ENCODE assay signal across 10 cellular contexts in genomic region chr1:164767257-164768044, GRCh38.
DNase-seq lines count a peak whose midpoint lies in the region; ATAC-seq and TF ChIP-seq lines count a peak whose summit lies in the region.
"Had no signal": no experiment of that assay in that cellular context is flagged by ENCODE, and none has a peak within 500 bp of the region (broad histone marks: within the 10 kb centered on the region; RNA-seq: fewer than 3 reads in every experiment).

No MANE protein-coding gene starts in this region.

- H3K27me3 Mint-ChIP-seq in WTC11 (ENCODE audit: low read depth), result no peaks in the 10 kb centered on the region
- H3K27me3 Mint-ChIP-seq in immature natural killer cell (ENCODE audit: low read depth in 3 of 3), result peaks cover 10 to 14% (median 11%) of the 10 kb centered on the region in 3 donors
- H3K27me3 Mint-ChIP-seq: T-cell had no signal

- H3K4me3 Mint-ChIP-seq in WTC11 (no peak overlapping the region), immature natural killer cell (no peak overlapping the region)
- H3K4me3 Mint-ChIP-seq: T-cell had no signal

- H3K4me1 ChIP-seq in cardiac muscle cell (ENCODE audit: low read depth), result peaks cover 43% of the 10 kb centered on the region

- no peaks in the 10 kb centered on the region for H3K9me3 Mint-ChIP-seq in WTC11
- H3K9me3 Mint-ChIP-seq in immature natural killer cell, result no peaks in the 10 kb centered on the region

- POLR2A ChIA-PET in WTC11 (lab: Charles Lee), result no interaction called here

- H3K27ac ChIP-seq in cardiac muscle cell, result peak overlapping the region; percentile 65

- peaks cover 5% of the 10 kb centered on the region for H3K36me3 Mint-ChIP-seq in WTC11
- H3K36me3 Mint-ChIP-seq in immature natural killer cell, result no peaks in the 10 kb centered on the region
- H3K36me3 Mint-ChIP-seq: T-cell had no signal

- H3K4me1 Mint-ChIP-seq in WTC11 (peaks cover 40% of the 10 kb centered on the region), immature natural killer cell (peaks cover 0 to 17% of the 10 kb centered on the region in 2 donors)
- H3K4me1 Mint-ChIP-seq: T-cell had no signal

- H3K36me3 ChIP-seq in cardiac muscle cell, result no peaks in the 10 kb centered on the region

- ATAC-seq in WTC11 (no peak), HG02938 (IDR thresholded peaks at IDR 0.05; ENCODE audit: unreplicated experiment) (no peak)
- ATAC-seq: T-cell had no signal

- H3K4me3 ChIP-seq in cardiac muscle cell, result no peak overlapping the region

- no peaks in the 10 kb centered on the region for H3K9me3 ChIP-seq in cardiac muscle cell (ENCODE audit: low read depth)

- CTCF ChIA-PET in WTC11 (lab: Charles Lee), result interaction anchor here (1.0 to 1.4 kb wide), 2 partner anchors 20 to 94 kb away, joined by 3 to 5 read pairs; no protein-coding TSS in a partner anchor

- peak; percentile 92 for DNase-seq in ELR (ENCODE audit: low read depth)
- DNase-seq in WTC11 (ENCODE audit: low spot score), result no peak
- DNase-seq in cardiac muscle cell (ENCODE audit: low read depth in 1 of 2, low spot score in 1 of 2), result peak in 1 of 2 donors; percentile 98
- DNase-seq in smooth muscle cell of the brain vasculature (ENCODE audit: low read depth, low spot score), result peak; percentile 72
- DNase-seq in T1000 (lab: John Stamatoyannopoulos, UW), result no peak
- no peak for DNase-seq in immature natural killer cell
- DNase-seq in putamen (ENCODE audit: low spot score), result no peak
- DNase-seq: erythroblast, T-cell had no signal

- no peaks in the 10 kb centered on the region for H3K27me3 ChIP-seq in cardiac muscle cell

- TF ChIP-seq CTCF in WTC11 (IDR thresholded peaks at IDR 0.05) (no peak), cardiac muscle cell (IDR thresholded peaks at IDR 0.05; ENCODE audit: low read depth, low read length) (no peak)

- H3K27ac Mint-ChIP-seq in WTC11, result peak overlapping the region; percentile 39; the same call in 1 of the 2 replicates
- no peak overlapping the region for H3K27ac Mint-ChIP-seq in immature natural killer cell
- H3K27ac Mint-ChIP-seq: T-cell had no signal

TF ChIP-seq in WTC11, 78 proteins besides CTCF, POLR2A, EP300 and RAD21:
- TF ChIP-seq GTF2I (CRISPR knock-in tag; conservative IDR thresholded peaks at IDR 0.05) (no peak), SMAD4 (CRISPR knock-in tag; IDR thresholded peaks at IDR 0.05) (no peak), ATF3 (CRISPR knock-in tag; conservative IDR thresholded peaks at IDR 0.05) (no peak), CDX4 (CRISPR knock-in tag; IDR thresholded peaks at IDR 0.05; ENCODE audit: borderline replicate concordance) (no peak), NR2C2 (CRISPR knock-in tag; IDR thresholded peaks at IDR 0.05) (no peak), ZMAT4 (CRISPR knock-in tag; IDR thresholded peaks at IDR 0.05) (no peak), MXD4 (CRISPR knock-in tag; IDR thresholded peaks at IDR 0.05; ENCODE audit: borderline replicate concordance) (no peak)

Comparison
In these comparisons a context has a peak if more than half of its experiments do, and no peak if none do; other contexts are left out.
1. DNase-seq: peak in ELR (single experiment) and smooth muscle cell of the brain vasculature (single experiment); none in WTC11 (single experiment), T1000 (single experiment), immature natural killer cell (0 of 3) and putamen (single experiment).